Comparison of ENCODE assay signal across 8 cellular contexts in genomic region chr18:57801379-57802165, GRCh38. TPM values are rescaled to one million over a fixed set of nuclear protein-coding genes. Genes with fewer than 3 reads are reported as not detected.
DNase-seq lines count a peak whose midpoint lies in the region; ATAC-seq and TF ChIP-seq lines count a peak whose summit lies in the region.

No MANE protein-coding gene starts in this region.

- CTCF ChIA-PET in BJ (lab: Yijun Ruan, JAX) (interaction anchor here (0.6 kb wide), 1 partner anchor 56 kb away, joined by 3 read pairs; no protein-coding TSS in a partner anchor), RWPE1 (lab: Yijun Ruan, JAX) (no interaction called here)

- H3K4me1 ChIP-seq in mucosa of rectum (ENCODE audit: control insufficient read depth in 2 of 2, insufficient read depth in 2 of 2, low read length in 2 of 2), result peaks cover 19 to 23% of the 10 kb centered on the region in 2 donors

- H3K4me3 ChIP-seq in BJ (ENCODE audit: low read depth, low read length), result peak overlapping the region; percentile 94
- H3K4me3 ChIP-seq in LNCaP clone FGC (ENCODE audit: low read depth, low read length), result peak overlapping the region; percentile 98
- H3K4me3 ChIP-seq in choroid plexus epithelial cell (ENCODE audit: low read depth, low read length), result peak overlapping the region; percentile 73
- peak overlapping the region; percentile 91 to 92 for H3K4me3 ChIP-seq in mucosa of rectum (ENCODE audit: low read length in 2 of 2)

- H3K27ac ChIP-seq in mucosa of rectum (ENCODE audit: low read depth in 2 of 2, low read length in 2 of 2) (peak overlapping the region; percentile 91 to 92), RWPE1 (no peak overlapping the region)

- ATAC-seq in HG03460 (IDR thresholded peaks at IDR 0.05; ENCODE audit: unreplicated experiment) (no peak), HG03139 (IDR thresholded peaks at IDR 0.05; ENCODE audit: unreplicated experiment) (no peak)
- no peak for ATAC-seq in activated CD4-positive, CD25-positive, alpha-beta regulatory T cell treated with anti-CD3 and anti-CD28 coated beads, Interleukin-2, amount 50 U/mL, for 24 hours

- H3K9ac ChIP-seq in mucosa of rectum (ENCODE audit: low read depth in 1 of 2, low read length in 2 of 2), result peak overlapping the region; percentile 85 to 98

- H3K9me3 ChIP-seq in mucosa of rectum (ENCODE audit: control insufficient read depth in 2 of 2, low read length in 2 of 2), result no peaks in the 10 kb centered on the region

- no peak for DNase-seq in BJ (ENCODE audit: low read depth)
- DNase-seq in LNCaP clone FGC (ENCODE audit: low read depth), result no peak
- DNase-seq in choroid plexus epithelial cell (ENCODE audit: low read depth), result peak; percentile 28
- no peak for DNase-seq in RWPE1 (ENCODE audit: low spot score)

- POLR2A ChIA-PET in BJ (lab: Charles Lee) (no interaction called here), RWPE1 (lab: Yijun Ruan, JAX; ENCODE audit: low non-redundant PET) (no interaction called here)

- H3K27me3 ChIP-seq in BJ (ENCODE audit: control insufficient read depth, insufficient read depth, low read length) (no peaks in the 10 kb centered on the region), mucosa of rectum (ENCODE audit: control insufficient read depth in 2 of 2, insufficient read depth in 2 of 2, low read length in 2 of 2) (peaks cover 0 to 2% of the 10 kb centered on the region in 2 donors)

- H3K36me3 ChIP-seq in BJ (ENCODE audit: control insufficient read depth, insufficient read depth, low read length) (no peaks in the 10 kb centered on the region), mucosa of rectum (ENCODE audit: control insufficient read depth in 2 of 2, insufficient read depth in 2 of 2, low read length in 2 of 2) (no peaks in the 10 kb centered on the region)

- TF ChIP-seq CTCF in BJ (IDR thresholded peaks at IDR 0.05; ENCODE audit: insufficient read depth, low read depth, low read length) (no peak), LNCaP clone FGC (IDR thresholded peaks at IDR 0.05; ENCODE audit: control insufficient read depth, extremely low read depth, insufficient read depth) (no peak), choroid plexus epithelial cell (conservative IDR thresholded peaks at IDR 0.05; ENCODE audit: low read depth, low read length) (no peak), RWPE1 (conservative IDR thresholded peaks at IDR 0.05; ENCODE audit: low read depth) (no peak)

RNA-seq across cellular contexts. Expression of gene ATP8B1, which starts 1.5 kb away (rescaled TPM):
- polyA plus RNA-seq in BJ (2011; rRNA removed), result 53.3 and 84.5 TPM in 2 replicates
- 58.2 and 60.0 TPM in 2 replicates for polyA minus RNA-seq in BJ (2011; rRNA and poly(A)+ RNA removed)
